ENCODE assay signal across 8 cellular contexts in genomic region chr22:38704568-38705234, GRCh38. TPM values are rescaled to one million over a fixed set of nuclear protein-coding genes. Genes with fewer than 3 reads are reported as not detected.
DNase-seq lines count a peak whose midpoint lies in the region; ATAC-seq and TF ChIP-seq lines count a peak whose summit lies in the region.

No MANE protein-coding gene starts in this region.

- peak overlapping the region; percentile 67 for H3K9ac ChIP-seq in GM23248

- peak overlapping the region; percentile 66 for H3K4me3 ChIP-seq in GM23248
- H3K4me3 ChIP-seq in RWPE2 (ENCODE audit: severe bottlenecking), result peak overlapping the region; percentile 14
- peak overlapping the region in 1 of 2 donors; percentile 21 for H3K4me3 ChIP-seq in esophagus (ENCODE audit: low read depth in 1 of 2, low read length in 2 of 2)
- H3K4me3 ChIP-seq in psoas muscle, result peak overlapping the region; percentile 55

- DNase-seq in GM23248 (peak; percentile 19), RWPE2 (ENCODE audit: low spot score) (no peak), psoas muscle (no peak), C1 segment of cervical spinal cord (lab: John Stamatoyannopoulos, UW) (no peak), activated gamma-delta T cell (lab: John Stamatoyannopoulos, UW) (no peak)

- intact Hi-C loops in psoas muscle (cut with DNase I), result no loop called here

- H3K27ac ChIP-seq in GM23248, result peak overlapping the region; percentile 70
- peak overlapping the region; percentile 69 for H3K27ac ChIP-seq in RWPE2 (ENCODE audit: poor library complexity, severe bottlenecking)
- peak overlapping the region; percentile 80 to 93 for H3K27ac ChIP-seq in esophagus (ENCODE audit: low read depth in 2 of 2, low read length in 1 of 2)
- peak overlapping the region; percentile 89 for H3K27ac ChIP-seq in psoas muscle

- no peaks in the 10 kb centered on the region for H3K27me3 ChIP-seq in GM23248 (replicated peaks; ENCODE audit: insufficient read depth)
- no peaks in the 10 kb centered on the region for H3K27me3 ChIP-seq in RWPE2 (ENCODE audit: insufficient read depth, poor library complexity, severe bottlenecking)
- no peaks in the 10 kb centered on the region for H3K27me3 ChIP-seq in esophagus (ENCODE audit: control insufficient read depth in 1 of 2, insufficient read depth in 2 of 2, low read length in 2 of 2)
- no peaks in the 10 kb centered on the region for H3K27me3 ChIP-seq in psoas muscle (ENCODE audit: insufficient read depth in 3 of 3, low read length in 2 of 3)

- 24 to 26% methylated on average over 11 of the region's 11 CpGs for WGBS in GM23248 (ENCODE audit: low coverage in 1 of 2, low lambda C conversion rate in 2 of 2, missing lambda C conversion rate in 2 of 2), 2 experiments
- WGBS in esophagus, 2 donors, result 15 to 17% methylated on average over 11 of the region's 11 CpGs
- WGBS in psoas muscle, 3 donors, result 9 to 13% (median 13%) methylated on average over 11 of the region's 11 CpGs

- no peaks in the 10 kb centered on the region for H3K9me2 ChIP-seq in GM23248 (ENCODE audit: insufficient read depth)

- ATAC-seq in RWPE2 (ENCODE audit: low read depth) (no peak), psoas muscle (no peak), HG03442 (IDR thresholded peaks at IDR 0.05; ENCODE audit: unreplicated experiment) (no peak), HG02610 (IDR thresholded peaks at IDR 0.05; ENCODE audit: unreplicated experiment) (no peak)

- H3F3A ChIP-seq in GM23248 (ENCODE audit: insufficient read depth), result peaks cover 26% of the 10 kb centered on the region

- peak overlapping the region; percentile 86 for H3K4me2 ChIP-seq in GM23248 (ENCODE audit: unreplicated experiment)

- in situ Hi-C loops in GM23248 (cut with MboI), result no loop called here

- no peaks in the 10 kb centered on the region for H3K36me3 ChIP-seq in GM23248 (ENCODE audit: low read depth)
- H3K36me3 ChIP-seq in RWPE2 (ENCODE audit: low read depth), result peaks cover 22% of the 10 kb centered on the region
- H3K36me3 ChIP-seq in esophagus (ENCODE audit: control insufficient read depth in 2 of 2, insufficient read depth in 2 of 2, low read length in 1 of 2), result peaks cover 0 to 3% of the 10 kb centered on the region in 2 donors
- peaks cover 0 to 7% of the 10 kb centered on the region in 2 donors for H3K36me3 ChIP-seq in psoas muscle (ENCODE audit: insufficient read depth in 1 of 2, low read depth in 1 of 2)

- H3K9me3 ChIP-seq in GM23248 (ENCODE audit: low read depth), result no peaks in the 10 kb centered on the region
- H3K9me3 ChIP-seq in RWPE2 (ENCODE audit: severe bottlenecking), result no peaks in the 10 kb centered on the region
- no peaks in the 10 kb centered on the region for H3K9me3 ChIP-seq in esophagus (ENCODE audit: control insufficient read depth in 2 of 2, insufficient read depth in 1 of 2, low read depth in 1 of 2, low read length in 1 of 2)
- H3K9me3 ChIP-seq in psoas muscle, result no peaks in the 10 kb centered on the region

- peaks cover 46% of the 10 kb centered on the region for H3K79me2 ChIP-seq in GM23248 (ENCODE audit: insufficient read depth)

- peaks cover 9% of the 10 kb centered on the region; the same call in 1 of the 2 replicates for H4K20me1 ChIP-seq in GM23248 (ENCODE audit: insufficient read depth)

- peak overlapping the region; percentile 86 for H2AFZ ChIP-seq in GM23248

- no peak for TF ChIP-seq CTCF in RWPE2 (IDR thresholded peaks at IDR 0.05; ENCODE audit: poor library complexity, severe bottlenecking)
- TF ChIP-seq CTCF in psoas muscle (IDR thresholded peaks at IDR 0.05), result no peak

- H3K4me1 ChIP-seq in GM23248 (ENCODE audit: insufficient read depth) (peaks cover 20% of the 10 kb centered on the region), RWPE2 (ENCODE audit: insufficient read depth, poor library complexity, severe bottlenecking) (peaks cover 20% of the 10 kb centered on the region), esophagus (ENCODE audit: control insufficient read depth in 2 of 2, insufficient read depth in 2 of 2, low read length in 1 of 2) (peaks cover 0 to 7% of the 10 kb centered on the region in 2 donors), psoas muscle (peaks cover 37% of the 10 kb centered on the region)

RNA-seq across cellular contexts. Expression of gene GTPBP1, which starts 1.0 kb away (rescaled TPM):
- 20.1 and 26.9 TPM in 2 replicates for total RNA-seq in GM23248 (2014; rRNA removed; shearing (Covaris generic))
- polyA plus RNA-seq in GM23248 (2016; fragmentation: Nextera tagmentation; extraction: Ambion mirVana) (9.7 and 10.0 TPM in 2 replicates), esophagus (10 to 100 TPM; 12.5 to 19.4 TPM), psoas muscle (10 to 100 TPM; 16.4 to 24.3 (median 17.4) TPM)
- total RNA-seq in psoas muscle, result 10 to 100 TPM; 19.3 to 46.1 (median 41.1) TPM

RNA-seq across cellular contexts. Expression of gene JOSD1, which starts 4.0 kb away (rescaled TPM):
- total RNA-seq in GM23248 (2014; rRNA removed; shearing (Covaris generic)), result 47.0 and 51.2 TPM in 2 replicates
- polyA plus RNA-seq in GM23248 (2016; fragmentation: Nextera tagmentation; extraction: Ambion mirVana) (5.5 and 6.6 TPM in 2 replicates), esophagus (10 to 100 TPM in 1 of 2 donors, 1 to 10 TPM in 1; 9.2 to 16.5 TPM), psoas muscle (10 to 100 TPM; 14.3 to 58.5 (median 37.5) TPM)
- total RNA-seq in psoas muscle, result 10 to 100 TPM; 16.7 to 27.6 (median 24.4) TPM

RNA-seq across cellular contexts. Expression of gene TOMM22, which starts 22.9 kb away (rescaled TPM):
- 48.9 and 53.9 TPM in 2 replicates for total RNA-seq in GM23248 (2014; rRNA removed; shearing (Covaris generic))
- 92.0 and 97.8 TPM in 2 replicates for polyA plus RNA-seq in GM23248 (2016; fragmentation: Nextera tagmentation; extraction: Ambion mirVana)
- polyA plus RNA-seq in esophagus, result 10 to 100 TPM; 14.4 to 41.1 TPM
- total RNA-seq in psoas muscle, result 10 to 100 TPM; 56.9 to 80.7 (median 64.5) TPM
- polyA plus RNA-seq in psoas muscle, result 100 to 1,000 TPM in 1 of 3 donors, 10 to 100 TPM in 2; 39.5 to 125 (median 74.7) TPM

RNA-seq across cellular contexts. Expression of gene CBY1, which starts 48.3 kb away (rescaled TPM):
- total RNA-seq in GM23248 (2014; rRNA removed; shearing (Covaris generic)), result 16.2 and 24.5 TPM in 2 replicates
- 57.5 and 59.4 TPM in 2 replicates for polyA plus RNA-seq in GM23248 (2016; fragmentation: Nextera tagmentation; extraction: Ambion mirVana)
- 10 to 100 TPM; 24.1 to 28.9 TPM for polyA plus RNA-seq in esophagus
- 10 to 100 TPM; 15.4 to 22.9 (median 16.5) TPM for total RNA-seq in psoas muscle
- 10 to 100 TPM; 22.8 to 39.5 (median 24.5) TPM for polyA plus RNA-seq in psoas muscle

RNA-seq across cellular contexts. Expression of gene FAM227A, which starts 48.5 kb away (rescaled TPM):
- 0.13 and 2.1 TPM in 2 replicates for total RNA-seq in GM23248 (2014; rRNA removed; shearing (Covaris generic))
- polyA plus RNA-seq in GM23248 (2016; fragmentation: Nextera tagmentation; extraction: Ambion mirVana) (0.65 and 0.93 TPM in 2 replicates), esophagus (under 1 TPM; 0.06 to 0.86 TPM), psoas muscle (under 1 TPM; 0.03 to 0.32 (median 0.05) TPM)
- total RNA-seq in psoas muscle, result under 1 TPM; 0.05 to 0.34 (median 0.24) TPM
